ENCODE assay signal across 9 cellular contexts in the genomic region with DNA sequence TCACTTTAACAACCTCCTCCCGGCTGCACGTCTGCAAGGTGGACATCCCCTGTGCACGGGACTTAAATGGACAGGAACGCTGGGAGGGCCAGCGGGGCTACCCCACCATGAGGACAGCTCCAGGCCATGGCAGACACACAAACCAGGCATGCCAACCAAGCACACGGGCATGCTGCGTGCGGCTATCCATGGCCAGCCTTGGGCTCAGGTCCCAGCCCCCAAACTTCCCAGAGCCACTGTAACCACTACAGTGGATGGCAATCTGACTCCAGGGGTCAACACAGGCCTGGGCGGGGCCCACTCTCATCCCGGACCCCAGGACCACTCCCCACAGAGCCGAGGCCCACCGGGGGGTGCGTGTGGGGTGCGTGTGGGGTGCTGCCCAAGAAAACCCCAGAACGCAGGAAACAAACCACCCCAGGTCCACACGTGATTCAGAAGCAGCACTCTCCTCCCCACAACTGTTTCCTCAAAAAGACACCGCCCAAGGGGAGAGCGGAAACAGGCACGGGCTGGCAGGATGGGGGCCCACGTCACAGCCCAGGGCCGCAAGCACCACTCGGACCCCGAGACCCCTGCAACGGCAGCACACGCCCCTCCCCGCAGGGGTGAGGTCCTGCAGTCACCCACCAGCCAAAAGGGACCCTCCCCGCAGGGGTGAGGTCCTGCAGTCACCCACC.
DNase-seq lines count a peak whose midpoint lies in the region; ATAC-seq lines count a peak whose summit lies in the region.
"Had no signal": no experiment of that assay in that cellular context is flagged by ENCODE, and none has a peak within 500 bp of the region (broad histone marks: within the 10 kb centered on the region; RNA-seq: fewer than 3 reads in every experiment).

No MANE protein-coding gene starts in this region.

- H3K27me3 ChIP-seq in rectal smooth muscle tissue (ENCODE audit: control insufficient read depth, insufficient read depth, low read length), result no peaks in the 10 kb centered on the region

- ATAC-seq in GM21447 (IDR thresholded peaks at IDR 0.05; ENCODE audit: unreplicated experiment) (peak; percentile 47), HG03439 (IDR thresholded peaks at IDR 0.05; ENCODE audit: unreplicated experiment) (no peak), GM21723 (IDR thresholded peaks at IDR 0.05; ENCODE audit: unreplicated experiment) (no peak), HG03025 (IDR thresholded peaks at IDR 0.05; ENCODE audit: low FRiP score, unreplicated experiment) (no peak)

- peak overlapping the region; percentile 28 for H3K27ac ChIP-seq in rectal smooth muscle tissue (ENCODE audit: low read depth, low read length)

- peak in 3 of 5 donors; percentile 40 to 82 (median 45) for DNase-seq in T-helper 1 cell
- peak; percentile 38 for DNase-seq in effector CD4-positive, alpha-beta T cell
- no peak for DNase-seq in AG20443 (ENCODE audit: low spot score)
- DNase-seq: RPMI8226 had no signal

- H3K4me3 ChIP-seq in rectal smooth muscle tissue (ENCODE audit: low read length), result peak overlapping the region; percentile 17

- H3K4me1 ChIP-seq in rectal smooth muscle tissue (ENCODE audit: control insufficient read depth, insufficient read depth, low read length), result peaks cover 14% of the 10 kb centered on the region

- H3K36me3 ChIP-seq in rectal smooth muscle tissue (ENCODE audit: control insufficient read depth, insufficient read depth, low read length), result no peaks in the 10 kb centered on the region

- no peak overlapping the region for H3K9ac ChIP-seq in rectal smooth muscle tissue (ENCODE audit: low read length)
